12 cellular contexts compared by ENCODE assay signal in the genomic region with DNA sequence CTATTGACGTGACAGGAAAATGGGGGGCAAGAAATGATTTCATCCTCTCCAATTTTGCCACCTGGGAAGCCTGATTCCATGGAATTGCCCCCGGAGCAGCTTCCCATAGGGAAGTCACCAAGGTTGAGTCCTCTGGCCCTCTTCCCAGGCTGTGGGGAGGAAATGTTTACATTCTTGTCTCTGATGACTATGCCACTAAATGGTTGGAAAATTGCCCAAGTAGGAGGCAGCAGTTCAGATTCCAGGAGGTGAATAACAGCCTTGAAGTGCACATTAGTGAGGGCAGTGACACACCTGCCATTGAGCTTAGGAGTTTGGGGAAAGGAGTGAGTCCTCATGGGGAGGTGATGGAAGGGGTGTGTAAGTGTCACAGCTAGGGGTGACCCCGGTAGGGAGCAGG.
DNase-seq lines count a peak whose midpoint lies in the region; ATAC-seq and TF ChIP-seq lines count a peak whose summit lies in the region.
"Had no signal": no experiment of that assay in that cellular context is flagged by ENCODE, and none has a peak within 500 bp of the region (broad histone marks: within the 10 kb centered on the region; RNA-seq: fewer than 3 reads in every experiment).

No MANE protein-coding gene starts in this region.

- intact Hi-C loops in upper lobe of right lung (cut with DNase I), result no loop called here

- H3K4me1 ChIP-seq in upper lobe of right lung, result peaks cover 5% of the 10 kb centered on the region
- H3K4me1 ChIP-seq: right atrium auricular region had no signal

- H3K36me3 ChIP-seq in upper lobe of right lung, result no peaks in the 10 kb centered on the region
- H3K36me3 ChIP-seq: right atrium auricular region had no signal

- DNase-seq in NCI-H2196 (lab: John Stamatoyannopoulos, UW; ENCODE audit: unreplicated experiment), result peak; percentile 24
- no peak for DNase-seq in NCI-H2196 treated with DMSO at 0.1 percent for 48 hours (lab: John Stamatoyannopoulos, UW; ENCODE audit: unreplicated experiment)
- peak; percentile 10 to 74 for DNase-seq in NCI-H446 (lab: John Stamatoyannopoulos, UW)
- DNase-seq in dermis blood vessel endothelial cell, result peak; percentile 2
- DNase-seq in upper lobe of right lung, result peak; percentile 53
- DNase-seq in anterior cingulate cortex (lab: John Stamatoyannopoulos, UW), result no peak
- no peak for DNase-seq in activated naive CD4-positive, alpha-beta T cell treated with anti-CD3 and anti-CD28 coated beads, Interleukin-2, amount 50 U/mL, for 16 hours

- H3K4me3 ChIP-seq in upper lobe of right lung, result no peak overlapping the region
- H3K4me3 ChIP-seq: right atrium auricular region had no signal

- H3K27me3 ChIP-seq in upper lobe of right lung, result no peaks in the 10 kb centered on the region
- H3K27me3 ChIP-seq: right atrium auricular region had no signal

- H3K27ac ChIP-seq in upper lobe of right lung, result no peak overlapping the region
- H3K27ac ChIP-seq: 22Rv1, KMS-11, right atrium auricular region had no signal

- no peak for TF ChIP-seq CTCF in upper lobe of right lung (IDR thresholded peaks at IDR 0.05)

- ATAC-seq in upper lobe of right lung (peak; percentile 90), GM19455 (IDR thresholded peaks at IDR 0.05; ENCODE audit: unreplicated experiment) (no peak)
- ATAC-seq: SK-N-SH treated with all-trans-retinoic acid at 6 μM for 48 hours had no signal

- H3K9me3 ChIP-seq in upper lobe of right lung, result no peaks in the 10 kb centered on the region
- H3K9me3 ChIP-seq: right atrium auricular region had no signal

Comparison
In these comparisons a context has a peak if more than half of its experiments do, and no peak if none do; other contexts are left out.
1. DNase-seq: peak in NCI-H2196 (single experiment), NCI-H446 (2 of 2), dermis blood vessel endothelial cell (single experiment) and upper lobe of right lung (single experiment); none in NCI-H2196 treated with DMSO at 0.1 percent for 48 hours (single experiment), anterior cingulate cortex (0 of 58) and activated naive CD4-positive, alpha-beta T cell treated with anti-CD3 and anti-CD28 coated beads, Interleukin-2, amount 50 U/mL, for 16 hours (single experiment).